1 cellular context compared by ENCODE assay signal in the genomic region with DNA sequence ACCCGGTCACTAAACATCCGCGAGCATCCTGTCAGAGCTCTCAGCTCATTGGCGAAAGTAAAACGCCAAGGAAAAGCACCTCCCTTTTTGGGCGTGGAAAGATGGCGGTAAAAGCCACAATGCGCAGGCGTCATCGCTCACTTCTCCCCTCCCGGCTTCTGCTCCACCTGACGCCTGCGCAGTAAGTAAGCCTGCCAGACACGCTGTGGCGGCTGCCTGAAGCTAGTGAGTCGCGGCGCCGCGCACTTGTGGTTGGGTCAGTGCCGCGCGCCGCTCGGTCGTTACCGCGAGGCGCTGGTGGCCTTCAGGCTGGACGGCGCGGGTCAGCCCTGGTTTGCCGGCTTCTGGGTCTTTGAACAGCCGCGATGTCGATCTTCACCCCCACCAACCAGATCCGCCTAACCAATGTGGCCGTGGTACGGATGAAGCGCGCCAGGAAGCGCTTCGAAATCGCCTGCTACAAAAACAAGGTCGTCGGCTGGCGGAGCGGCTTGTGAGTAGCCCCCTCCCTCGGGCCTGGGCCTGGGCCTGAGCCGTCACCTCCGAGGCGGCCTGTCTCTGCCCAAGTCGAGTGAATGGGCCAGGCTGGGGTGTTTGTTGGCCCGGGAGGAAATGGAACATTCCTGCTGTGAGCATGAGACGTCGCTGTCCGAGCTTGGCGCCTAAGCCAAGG.
A peak's percentile ranks its signal among the peaks of the same experiment; 100 is the strongest.
TF ChIP-seq lines count a peak whose summit lies in the region.
"Not testable (repeated sequence)": the region's sequence is repeated elsewhere in the genome, so short reads cannot be mapped to it uniquely, and the experiment has no call there.

No MANE protein-coding gene starts in this region.

TF ChIP-seq in HepG2, 621 proteins besides CTCF, POLR2A, EP300 and RAD21 (continued from another document and continues in another):
- TF ChIP-seq ZNF331 (CRISPR knock-in tag; IDR thresholded peaks at IDR 0.05) (peak; percentile 54; the same call in 1 of the 2 replicates), CREB1 (IDR thresholded peaks at IDR 0.05) (peak; percentile 72), GATAD2A (CRISPR knock-in tag; IDR thresholded peaks at IDR 0.05) (peak; percentile 37; the same call in 1 of the 2 replicates), ZNF557 (CRISPR knock-in tag; IDR thresholded peaks at IDR 0.05) (0 out of 2 replicates have a peak, but pooled peaks have one; percentile 39), ZNF598 (CRISPR knock-in tag; IDR thresholded peaks at IDR 0.05; ENCODE audit: borderline replicate concordance) (0 out of 2 replicates have a peak, but pooled peaks have one; percentile 49), FOXK1 (CRISPR knock-in tag; IDR thresholded peaks at IDR 0.05; ENCODE audit: borderline replicate concordance, low read depth) (peak; percentile 80; the same call in 1 of the 2 replicates), SRY (CRISPR knock-in tag; IDR thresholded peaks at IDR 0.05) (0 out of 2 replicates have a peak, but pooled peaks have one; percentile 53), POLR2G (IDR thresholded peaks at IDR 0.05; ENCODE audit: low read depth, low read length) (peak; percentile 80), REPIN1 (CRISPR knock-in tag; IDR thresholded peaks at IDR 0.05; ENCODE audit: borderline replicate concordance, low read depth) (0 out of 2 replicates have a peak, but pooled peaks have one; percentile 67), ZNF543 (CRISPR knock-in tag; IDR thresholded peaks at IDR 0.05) (peak; percentile 19; the same call in 1 of the 2 replicates), ATF1 (CRISPR knock-in tag; IDR thresholded peaks at IDR 0.05) (peak; percentile 30; the same call in 1 of the 2 replicates), DMAP1 (CRISPR knock-in tag; IDR thresholded peaks at IDR 0.05) (peak; percentile 61; the same call in 1 of the 2 replicates), ZNF678 (CRISPR knock-in tag; IDR thresholded peaks at IDR 0.05) (0 out of 2 replicates have a peak, but pooled peaks have one; percentile 61), RXRB (CRISPR knock-in tag; IDR thresholded peaks at IDR 0.05; ENCODE audit: borderline replicate concordance) (0 out of 2 replicates have a peak, but pooled peaks have one; percentile 17), MAX (IDR thresholded peaks at IDR 0.05) (peak; percentile 67), ZFY (CRISPR knock-in tag; IDR thresholded peaks at IDR 0.05) (peak; percentile 79), NFKB2 (CRISPR knock-in tag; IDR thresholded peaks at IDR 0.05; ENCODE audit: borderline replicate concordance) (peak; percentile 77; the same call in 1 of the 2 replicates), RBFOX2 (IDR thresholded peaks at IDR 0.05; ENCODE audit: low read depth, low read length) (peak; percentile 86), SALL1 (CRISPR knock-in tag; IDR thresholded peaks at IDR 0.05) (peak; percentile 49), ZNF547 (CRISPR knock-in tag; IDR thresholded peaks at IDR 0.05) (0 out of 2 replicates have a peak, but pooled peaks have one; percentile 37), PTBP1 (IDR thresholded peaks at IDR 0.05; ENCODE audit: low read depth, low read length, poor library complexity, severe bottlenecking) (peak; percentile 45), ZNF335 (CRISPR knock-in tag; IDR thresholded peaks at IDR 0.05) (peak; percentile 38; the same call in 1 of the 2 replicates), HCFC1 (IDR thresholded peaks at IDR 0.05; ENCODE audit: low read depth, low read length) (peak; percentile 66), ZNF572 (CRISPR knock-in tag; IDR thresholded peaks at IDR 0.05) (peak; percentile 60; the same call in 1 of the 2 replicates), POLR2AphosphoS5 (IDR thresholded peaks at IDR 0.05; ENCODE audit: low read depth, low read length) (peak; percentile 74), MXI1 (IDR thresholded peaks at IDR 0.05; ENCODE audit: borderline replicate concordance, low read depth, low read length) (peak; percentile 78; the same call in 2 of the 3 replicates), HNRNPLL (IDR thresholded peaks at IDR 0.05; ENCODE audit: low read depth, low read length, poor library complexity, severe bottlenecking) (peak; percentile 71), NKX3-1 (CRISPR knock-in tag; IDR thresholded peaks at IDR 0.05) (peak; percentile 44; the same call in 1 of the 2 replicates), DR1 (CRISPR knock-in tag; IDR thresholded peaks at IDR 0.05) (0 out of 2 replicates have a peak, but pooled peaks have one; percentile 23), SMAD9 (CRISPR knock-in tag; IDR thresholded peaks at IDR 0.05) (0 out of 2 replicates have a peak, but pooled peaks have one; percentile 45), IKZF4 (CRISPR knock-in tag; IDR thresholded peaks at IDR 0.05; ENCODE audit: borderline replicate concordance, low read depth, not compliant biosample characterization) (peak; percentile 66), NRL (CRISPR knock-in tag; IDR thresholded peaks at IDR 0.05; ENCODE audit: borderline replicate concordance) (peak; percentile 69; the same call in 1 of the 2 replicates), KMT2B (CRISPR knock-in tag; IDR thresholded peaks at IDR 0.05) (peak; percentile 52; the same call in 1 of the 2 replicates), ZNF441 (CRISPR knock-in tag; IDR thresholded peaks at IDR 0.05; ENCODE audit: borderline replicate concordance) (0 out of 2 replicates have a peak, but pooled peaks have one; percentile 23), BORCS8-MEF2B (CRISPR knock-in tag; IDR thresholded peaks at IDR 0.05) (0 out of 2 replicates have a peak, but pooled peaks have one; percentile 54)
- not testable (repeated sequence) for TF ChIP-seq CREB1 (CRISPR knock-in tag; IDR thresholded peaks at IDR 0.05)
- TF ChIP-seq, protein P1, sequence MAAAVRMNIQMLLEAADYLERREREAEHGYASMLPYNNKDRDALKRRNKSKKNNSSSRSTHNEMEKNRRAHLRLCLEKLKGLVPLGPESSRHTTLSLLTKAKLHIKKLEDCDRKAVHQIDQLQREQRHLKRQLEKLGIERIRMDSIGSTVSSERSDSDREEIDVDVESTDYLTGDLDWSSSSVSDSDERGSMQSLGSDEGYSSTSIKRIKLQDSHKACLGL (CRISPR knock-in tag; IDR thresholded peaks at IDR 0.05), result peak; percentile 37; the same call in 1 of the 2 replicates
- TF ChIP-seq, protein P2, sequence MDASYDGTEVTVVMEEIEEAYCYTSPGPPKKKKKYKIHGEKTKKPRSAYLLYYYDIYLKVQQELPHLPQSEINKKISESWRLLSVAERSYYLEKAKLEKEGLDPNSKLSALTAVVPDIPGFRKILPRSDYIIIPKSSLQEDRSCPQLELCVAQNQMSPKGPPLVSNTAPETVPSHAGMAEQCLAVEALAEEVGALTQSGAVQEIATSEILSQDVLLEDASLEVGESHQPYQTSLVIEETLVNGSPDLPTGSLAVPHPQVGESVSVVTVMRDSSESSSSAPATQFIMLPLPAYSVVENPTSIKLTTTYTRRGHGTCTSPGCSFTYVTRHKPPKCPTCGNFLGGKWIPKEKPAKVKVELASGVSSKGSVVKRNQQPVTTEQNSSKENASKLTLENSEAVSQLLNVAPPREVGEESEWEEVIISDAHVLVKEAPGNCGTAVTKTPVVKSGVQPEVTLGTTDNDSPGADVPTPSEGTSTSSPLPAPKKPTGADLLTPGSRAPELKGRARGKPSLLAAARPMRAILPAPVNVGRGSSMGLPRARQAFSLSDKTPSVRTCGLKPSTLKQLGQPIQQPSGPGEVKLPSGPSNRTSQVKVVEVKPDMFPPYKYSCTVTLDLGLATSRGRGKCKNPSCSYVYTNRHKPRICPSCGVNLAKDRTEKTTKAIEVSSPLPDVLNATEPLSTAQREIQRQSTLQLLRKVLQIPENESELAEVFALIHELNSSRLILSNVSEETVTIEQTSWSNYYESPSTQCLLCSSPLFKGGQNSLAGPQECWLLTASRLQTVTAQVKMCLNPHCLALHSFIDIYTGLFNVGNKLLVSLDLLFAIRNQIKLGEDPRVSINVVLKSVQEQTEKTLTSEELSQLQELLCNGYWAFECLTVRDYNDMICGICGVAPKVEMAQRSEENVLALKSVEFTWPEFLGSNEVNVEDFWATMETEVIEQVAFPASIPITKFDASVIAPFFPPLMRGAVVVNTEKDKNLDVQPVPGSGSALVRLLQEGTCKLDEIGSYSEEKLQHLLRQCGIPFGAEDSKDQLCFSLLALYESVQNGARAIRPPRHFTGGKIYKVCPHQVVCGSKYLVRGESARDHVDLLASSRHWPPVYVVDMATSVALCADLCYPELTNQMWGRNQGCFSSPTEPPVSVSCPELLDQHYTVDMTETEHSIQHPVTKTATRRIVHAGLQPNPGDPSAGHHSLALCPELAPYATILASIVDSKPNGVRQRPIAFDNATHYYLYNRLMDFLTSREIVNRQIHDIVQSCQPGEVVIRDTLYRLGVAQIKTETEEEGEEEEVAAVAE (CRISPR knock-in tag; IDR thresholded peaks at IDR 0.05; ENCODE audit: borderline replicate concordance), result peak; percentile 50; the same call in 1 of the 2 replicates
- TF ChIP-seq, protein P3, sequence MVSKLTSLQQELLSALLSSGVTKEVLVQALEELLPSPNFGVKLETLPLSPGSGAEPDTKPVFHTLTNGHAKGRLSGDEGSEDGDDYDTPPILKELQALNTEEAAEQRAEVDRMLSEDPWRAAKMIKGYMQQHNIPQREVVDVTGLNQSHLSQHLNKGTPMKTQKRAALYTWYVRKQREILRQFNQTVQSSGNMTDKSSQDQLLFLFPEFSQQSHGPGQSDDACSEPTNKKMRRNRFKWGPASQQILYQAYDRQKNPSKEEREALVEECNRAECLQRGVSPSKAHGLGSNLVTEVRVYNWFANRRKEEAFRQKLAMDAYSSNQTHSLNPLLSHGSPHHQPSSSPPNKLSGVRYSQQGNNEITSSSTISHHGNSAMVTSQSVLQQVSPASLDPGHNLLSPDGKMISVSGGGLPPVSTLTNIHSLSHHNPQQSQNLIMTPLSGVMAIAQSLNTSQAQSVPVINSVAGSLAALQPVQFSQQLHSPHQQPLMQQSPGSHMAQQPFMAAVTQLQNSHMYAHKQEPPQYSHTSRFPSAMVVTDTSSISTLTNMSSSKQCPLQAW (CRISPR knock-in tag; IDR thresholded peaks at IDR 0.05), result peak; percentile 58
- TF ChIP-seq, protein P4, sequence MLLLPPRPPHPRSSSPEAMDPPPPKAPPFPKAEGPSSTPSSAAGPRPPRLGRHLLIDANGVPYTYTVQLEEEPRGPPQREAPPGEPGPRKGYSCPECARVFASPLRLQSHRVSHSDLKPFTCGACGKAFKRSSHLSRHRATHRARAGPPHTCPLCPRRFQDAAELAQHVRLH (CRISPR knock-in tag; IDR thresholded peaks at IDR 0.05; ENCODE audit: borderline replicate concordance, low read depth), result peak; percentile 30; the same call in 1 of the 2 replicates
- TF ChIP-seq, protein P5, sequence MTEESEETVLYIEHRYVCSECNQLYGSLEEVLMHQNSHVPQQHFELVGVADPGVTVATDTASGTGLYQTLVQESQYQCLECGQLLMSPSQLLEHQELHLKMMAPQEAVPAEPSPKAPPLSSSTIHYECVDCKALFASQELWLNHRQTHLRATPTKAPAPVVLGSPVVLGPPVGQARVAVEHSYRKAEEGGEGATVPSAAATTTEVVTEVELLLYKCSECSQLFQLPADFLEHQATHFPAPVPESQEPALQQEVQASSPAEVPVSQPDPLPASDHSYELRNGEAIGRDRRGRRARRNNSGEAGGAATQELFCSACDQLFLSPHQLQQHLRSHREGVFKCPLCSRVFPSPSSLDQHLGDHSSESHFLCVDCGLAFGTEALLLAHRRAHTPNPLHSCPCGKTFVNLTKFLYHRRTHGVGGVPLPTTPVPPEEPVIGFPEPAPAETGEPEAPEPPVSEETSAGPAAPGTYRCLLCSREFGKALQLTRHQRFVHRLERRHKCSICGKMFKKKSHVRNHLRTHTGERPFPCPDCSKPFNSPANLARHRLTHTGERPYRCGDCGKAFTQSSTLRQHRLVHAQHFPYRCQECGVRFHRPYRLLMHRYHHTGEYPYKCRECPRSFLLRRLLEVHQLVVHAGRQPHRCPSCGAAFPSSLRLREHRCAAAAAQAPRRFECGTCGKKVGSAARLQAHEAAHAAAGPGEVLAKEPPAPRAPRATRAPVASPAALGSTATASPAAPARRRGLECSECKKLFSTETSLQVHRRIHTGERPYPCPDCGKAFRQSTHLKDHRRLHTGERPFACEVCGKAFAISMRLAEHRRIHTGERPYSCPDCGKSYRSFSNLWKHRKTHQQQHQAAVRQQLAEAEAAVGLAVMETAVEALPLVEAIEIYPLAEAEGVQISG (CRISPR knock-in tag; IDR thresholded peaks at IDR 0.05), result peak; percentile 65
- TF ChIP-seq, protein P6, sequence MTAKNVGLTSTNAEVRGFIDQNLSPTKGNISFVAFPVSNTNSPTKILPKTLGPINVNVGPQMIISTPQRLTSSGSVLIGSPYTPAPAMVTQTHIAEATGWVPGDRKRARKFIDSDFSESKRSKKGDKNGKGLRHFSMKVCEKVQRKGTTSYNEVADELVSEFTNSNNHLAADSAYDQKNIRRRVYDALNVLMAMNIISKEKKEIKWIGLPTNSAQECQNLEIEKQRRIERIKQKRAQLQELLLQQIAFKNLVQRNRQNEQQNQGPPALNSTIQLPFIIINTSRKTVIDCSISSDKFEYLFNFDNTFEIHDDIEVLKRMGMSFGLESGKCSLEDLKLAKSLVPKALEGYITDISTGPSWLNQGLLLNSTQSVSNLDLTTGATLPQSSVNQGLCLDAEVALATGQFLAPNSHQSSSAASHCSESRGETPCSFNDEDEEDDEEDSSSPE (CRISPR knock-in tag; IDR thresholded peaks at IDR 0.05), result peak; percentile 25; the same call in 1 of the 2 replicates
- TF ChIP-seq, protein P7, sequence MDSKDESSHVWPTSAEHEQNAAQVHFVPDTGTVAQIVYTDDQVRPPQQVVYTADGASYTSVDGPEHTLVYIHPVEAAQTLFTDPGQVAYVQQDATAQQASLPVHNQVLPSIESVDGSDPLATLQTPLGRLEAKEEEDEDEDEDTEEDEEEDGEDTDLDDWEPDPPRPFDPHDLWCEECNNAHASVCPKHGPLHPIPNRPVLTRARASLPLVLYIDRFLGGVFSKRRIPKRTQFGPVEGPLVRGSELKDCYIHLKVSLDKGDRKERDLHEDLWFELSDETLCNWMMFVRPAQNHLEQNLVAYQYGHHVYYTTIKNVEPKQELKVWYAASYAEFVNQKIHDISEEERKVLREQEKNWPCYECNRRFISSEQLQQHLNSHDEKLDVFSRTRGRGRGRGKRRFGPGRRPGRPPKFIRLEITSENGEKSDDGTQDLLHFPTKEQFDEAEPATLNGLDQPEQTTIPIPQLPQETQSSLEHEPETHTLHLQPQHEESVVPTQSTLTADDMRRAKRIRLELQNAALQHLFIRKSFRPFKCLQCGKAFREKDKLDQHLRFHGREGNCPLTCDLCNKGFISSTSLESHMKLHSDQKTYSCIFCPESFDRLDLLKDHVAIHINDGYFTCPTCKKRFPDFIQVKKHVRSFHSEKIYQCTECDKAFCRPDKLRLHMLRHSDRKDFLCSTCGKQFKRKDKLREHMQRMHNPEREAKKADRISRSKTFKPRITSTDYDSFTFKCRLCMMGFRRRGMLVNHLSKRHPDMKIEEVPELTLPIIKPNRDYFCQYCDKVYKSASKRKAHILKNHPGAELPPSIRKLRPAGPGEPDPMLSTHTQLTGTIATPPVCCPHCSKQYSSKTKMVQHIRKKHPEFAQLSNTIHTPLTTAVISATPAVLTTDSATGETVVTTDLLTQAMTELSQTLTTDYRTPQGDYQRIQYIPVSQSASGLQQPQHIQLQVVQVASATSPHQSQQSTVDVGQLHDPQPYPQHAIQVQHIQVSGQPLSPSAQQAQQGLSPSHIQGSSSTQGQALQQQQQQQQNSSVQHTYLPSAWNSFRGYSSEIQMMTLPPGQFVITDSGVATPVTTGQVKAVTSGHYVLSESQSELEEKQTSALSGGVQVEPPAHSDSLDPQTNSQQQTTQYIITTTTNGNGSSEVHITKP (CRISPR knock-in tag; IDR thresholded peaks at IDR 0.05; ENCODE audit: low read depth), result peak; percentile 71
